In the genomic region with DNA sequence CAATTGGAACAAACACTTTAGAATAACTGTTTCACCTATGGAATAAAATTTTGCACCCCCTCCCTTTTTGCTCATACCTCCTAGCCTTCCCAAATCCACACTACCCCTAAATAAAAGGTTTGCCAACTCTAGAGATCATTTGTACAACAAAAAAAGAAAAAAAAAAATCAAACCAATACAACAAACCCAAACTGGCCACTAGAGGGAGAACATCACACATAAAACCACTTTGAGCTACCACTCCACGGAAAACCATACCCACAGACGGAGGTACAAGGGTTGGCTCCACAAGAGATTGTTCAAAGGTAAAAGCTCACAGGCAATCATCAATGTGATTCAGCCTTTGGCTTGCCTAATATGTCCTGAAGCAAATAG, we compare ENCODE assay signal across 8 cellular contexts. TPM values are rescaled to one million over a fixed set of nuclear protein-coding genes. Genes with fewer than 3 reads are reported as not detected.
DNase-seq lines count a peak whose midpoint lies in the region; ATAC-seq, FAIRE-seq and TF ChIP-seq lines count a peak whose summit lies in the region.

No MANE protein-coding gene starts in this region.

- TF ChIP-seq CTCF in BJ (IDR thresholded peaks at IDR 0.05; ENCODE audit: insufficient read depth, low read depth, low read length) (peak; percentile 70), H1 (IDR thresholded peaks at IDR 0.05; ENCODE audit: control extremely low read depth in 1 of 3, insufficient read depth in 1 of 3, low read depth in 1 of 3, low read length in 3 of 3) (peak in 2 of 3 experiments; percentile 58 to 71; a peak in 2 of 4 replicates), stomach (IDR thresholded peaks at IDR 0.05) (peak in 5 of 7 experiments; percentile 52 to 91 (median 84))

- intact Hi-C loops in activated CD4-positive, alpha-beta T cell treated with anti-CD3 and anti-CD28 coated beads, Interleukin-2, amount 10 ng/mL, durations not matched to agents 24 days and 14 days (cut with micrococcal nuclease): loop anchor here (1.0 to 2.0 kb wide), 8 partner anchors 37 to 283 kb away; partner anchors contain the start of genes ITPR1 and SUMF1
- intact Hi-C loops in stomach (cut with DNase I; ENCODE audit: low total_unique reads): loop anchor here (5.0 kb wide), 1 partner anchor 282 kb away; no protein-coding TSS in a partner anchor

- H3K4me1 ChIP-seq in H1 (replicated peaks in 1 of 4; ENCODE audit: control insufficient read depth in 3 of 4, insufficient read depth in 4 of 4, low read length in 3 of 4) (no peaks in the 10 kb centered on the region), stomach (peaks cover 7 to 33% (median 19%) of the 10 kb centered on the region in 4 donors)

- H4K8ac ChIP-seq in H1 (ENCODE audit: extremely low read depth, insufficient read depth, low read length): no peak overlapping the region

- H2BK5ac ChIP-seq in H1 (ENCODE audit: low read depth, low read length): no peak overlapping the region

- FAIRE-seq in H1 (lab: Jason Lieb, UNC): no peak

- TF ChIP-seq POLR2A in H1 (IDR thresholded peaks at IDR 0.05; ENCODE audit: control extremely low read depth in 1 of 2, low read depth in 2 of 2, low read length in 2 of 2): no peak
- no peak for TF ChIP-seq POLR2A in stomach (IDR thresholded peaks at IDR 0.05)

- no peak overlapping the region for H2AK5ac ChIP-seq in H1 (ENCODE audit: low read depth, low read length)

- H4K5ac ChIP-seq in H1 (ENCODE audit: insufficient read length, low read depth, low read length): no peak overlapping the region

- H3K9me3 Mint-ChIP-seq in activated CD4-positive, alpha-beta T cell treated with anti-CD3 and anti-CD28 coated beads, Interleukin-2, amount 10 ng/mL, durations not matched to agents 24 days and 14 days: no peaks in the 10 kb centered on the region

- CTCF ChIA-PET in BJ (lab: Yijun Ruan, JAX): interaction anchor here (0.7 to 4.6 kb wide), 31 partner anchors 8 to 1541 kb away, joined by 3 to 89 read pairs (median 3); no protein-coding TSS in a partner anchor
- CTCF ChIA-PET in H1 (lab: Charles Lee; ENCODE audit: partially characterized antibody): interaction anchor here (0.6 to 5.5 kb wide), 77 partner anchors 8 to 1656 kb away, joined by 3 to 47 read pairs (median 4); partner anchors contain the start of gene ITPR1

- H3K27me3 ChIP-seq in BJ (ENCODE audit: control insufficient read depth, insufficient read depth, low read length): no peaks in the 10 kb centered on the region
- H3K27me3 ChIP-seq in H1 (replicated peaks in 1 of 4; ENCODE audit: control insufficient read depth in 3 of 4, extremely low read depth in 1 of 4, insufficient read depth in 3 of 4, low read length in 3 of 4): no peaks in the 10 kb centered on the region
- H3K27me3 ChIP-seq in stomach: no peaks in the 10 kb centered on the region

- peak overlapping the region; percentile 56 for H3K27ac Mint-ChIP-seq in activated CD4-positive, alpha-beta T cell treated with anti-CD3 and anti-CD28 coated beads, Interleukin-2, amount 10 ng/mL, durations not matched to agents 24 days and 14 days

- no peak overlapping the region for H3K18ac ChIP-seq in H1 (ENCODE audit: extremely low read depth, low read length)

- H4K91ac ChIP-seq in H1 (replicated peaks; ENCODE audit: insufficient read length, low read length): no peak overlapping the region

- no peak overlapping the region for H2AFZ ChIP-seq in H1 (ENCODE audit: low read length)

- H3K79me2 ChIP-seq in H1 (ENCODE audit: control insufficient read depth in 1 of 2, insufficient read depth in 2 of 2, low read length in 2 of 2): no peaks in the 10 kb centered on the region

- H3K4ac ChIP-seq in H1 (replicated peaks; ENCODE audit: insufficient read length, low read depth, low read length): no peak overlapping the region

- H2BK15ac ChIP-seq in H1 (ENCODE audit: low read length): no peak overlapping the region

- H3K27me3 Mint-ChIP-seq in activated CD4-positive, alpha-beta T cell treated with anti-CD3 and anti-CD28 coated beads, Interleukin-2, amount 10 ng/mL, durations not matched to agents 24 days and 14 days: peaks cover 1% of the 10 kb centered on the region

- H3K9ac ChIP-seq in H1 (replicated peaks in 1 of 4; ENCODE audit: extremely low read depth in 1 of 4, low read depth in 3 of 4, low read length in 3 of 4): no peak overlapping the region

- peaks cover 21% of the 10 kb centered on the region for H3K4me1 Mint-ChIP-seq in activated CD4-positive, alpha-beta T cell treated with anti-CD3 and anti-CD28 coated beads, Interleukin-2, amount 10 ng/mL, durations not matched to agents 24 days and 14 days

- H3K27ac ChIP-seq in H1 (ENCODE audit: low read depth, low read length) (no peak overlapping the region), stomach (peak overlapping the region in 4 of 5 donors; percentile 9 to 77 (median 48))

- WGBS in H1 (ENCODE audit: extremely low coverage in 1 of 2, insufficient coverage in 1 of 2, insufficient read length in 1 of 2, insufficient replicate concordance in 2 of 2, low coverage in 1 of 2, low lambda C conversion rate in 2 of 2, missing lambda C conversion rate in 1 of 2), 2 experiments: 37% methylated on average over 2 of the region's 2 CpGs; no CpG with 5 or more reads in 1 of the 2 experiments
- 0 to 2% (median 2%) methylated on average over 2 of the region's 2 CpGs for WGBS in stomach, 5 donors

- H3K36me3 ChIP-seq in BJ (ENCODE audit: control insufficient read depth, insufficient read depth, low read length) (no peaks in the 10 kb centered on the region), H1 (ENCODE audit: control insufficient read depth in 2 of 4, insufficient read depth in 4 of 4, low read length in 3 of 4) (no peaks in the 10 kb centered on the region), stomach (no peaks in the 10 kb centered on the region)

- TF ChIP-seq RAD21 in H1 (IDR thresholded peaks at IDR 0.05 in 1 of 2, conservative IDR thresholded peaks at IDR 0.05 in 1 of 2; ENCODE audit: low read depth in 2 of 2, low read length in 2 of 2): peak; percentile 79 to 82

- DNase-seq in BJ (ENCODE audit: low read depth) (no peak), NCI-H345 treated with DMSO at 0.1 percent for 48 hours (lab: John Stamatoyannopoulos, UW; ENCODE audit: unreplicated experiment) (peak; percentile 23), H1 (ENCODE audit: low read depth in 1 of 2, low spot score in 2 of 2) (no peak), mucosa of gallbladder (ENCODE audit: low spot score) (peak; percentile 59), stomach (no peak)
- DNase-seq in activated CD4-positive, alpha-beta T cell treated with anti-CD3 and anti-CD28 coated beads, Interleukin-2, amount 10 ng/mL, durations not matched to agents 24 days and 14 days: peak; percentile 87

- peak overlapping the region; percentile 56 for H3K4me3 Mint-ChIP-seq in activated CD4-positive, alpha-beta T cell treated with anti-CD3 and anti-CD28 coated beads, Interleukin-2, amount 10 ng/mL, durations not matched to agents 24 days and 14 days

- ATAC-seq in GM18907 (IDR thresholded peaks at IDR 0.05; ENCODE audit: unreplicated experiment) (peak; percentile 91), HG03139 (IDR thresholded peaks at IDR 0.05; ENCODE audit: unreplicated experiment) (peak; percentile 94)

- no peak overlapping the region for H3K14ac ChIP-seq in H1 (ENCODE audit: insufficient read length)

- H3K4me2 ChIP-seq in H1 (ENCODE audit: insufficient read depth in 1 of 2, low read depth in 2 of 2, low read length in 2 of 2): no peak overlapping the region

- H4K20me1 ChIP-seq in H1 (replicated peaks in 1 of 2; ENCODE audit: control insufficient read depth in 1 of 2, insufficient read depth in 2 of 2, low read length in 2 of 2): no peaks in the 10 kb centered on the region

- H3K23me2 ChIP-seq in H1 (ENCODE audit: low read depth, low read length): no peaks in the 10 kb centered on the region; the same call in 1 of the 2 replicates

- no peaks in the 10 kb centered on the region for H3K79me1 ChIP-seq in H1 (ENCODE audit: low read depth, low read length)

- H3K36me3 Mint-ChIP-seq in activated CD4-positive, alpha-beta T cell treated with anti-CD3 and anti-CD28 coated beads, Interleukin-2, amount 10 ng/mL, durations not matched to agents 24 days and 14 days (ENCODE audit: low read depth): no peaks in the 10 kb centered on the region

- no peak overlapping the region for H2BK120ac ChIP-seq in H1 (replicated peaks; ENCODE audit: low read depth, low read length)

- H3K4me3 ChIP-seq in BJ (ENCODE audit: low read depth, low read length): no peak overlapping the region
- no peak overlapping the region for H3K4me3 ChIP-seq in H1 (ENCODE audit: extremely low read depth in 1 of 4, insufficient read depth in 2 of 4, low read depth in 3 of 4, low read length in 4 of 4)
- H3K4me3 ChIP-seq in stomach: peak overlapping the region; percentile 12 to 26 (median 15)

- H3K56ac ChIP-seq in H1 (replicated peaks; ENCODE audit: insufficient read length, low read depth, low read length): no peak overlapping the region

- no peak overlapping the region for H3K23ac ChIP-seq in H1 (ENCODE audit: insufficient read length)

- TF ChIP-seq EP300 in H1 (IDR thresholded peaks at IDR 0.05; ENCODE audit: borderline replicate concordance in 1 of 2, low read depth in 2 of 2, low read length in 2 of 2) (no peak), stomach (IDR thresholded peaks at IDR 0.05) (no peak)

- no peak overlapping the region for H2BK20ac ChIP-seq in H1 (ENCODE audit: low read length)

- H3K9me3 ChIP-seq in H1 (ENCODE audit: insufficient read depth in 2 of 2, low read depth in 1 of 2, low read length in 1 of 2) (no peaks in the 10 kb centered on the region), stomach (no peaks in the 10 kb centered on the region)

- POLR2A ChIA-PET in BJ (lab: Charles Lee) (interaction anchor here (0.5 kb wide), 1 partner anchor 79 kb away, joined by 4 read pairs; no protein-coding TSS in a partner anchor), H1 (lab: Charles Lee; ENCODE audit: partially characterized antibody) (interaction anchor here (0.8 to 0.9 kb wide), 4 partner anchors 10 to 143 kb away, joined by 3 to 6 read pairs (median 3); partner anchors contain the start of genes ITPR1 and SUMF1)

- H2BK12ac ChIP-seq in H1 (ENCODE audit: low read depth, low read length): no peak overlapping the region

RNA-seq across cellular contexts. Expression of gene SETMAR, which starts 47.6 kb away (rescaled TPM):
- polyA plus RNA-seq in BJ (2011; rRNA removed): 9.3 and 13.2 TPM in 2 replicates
- 7.6 and 9.0 TPM in 2 replicates for polyA minus RNA-seq in BJ (2011; rRNA and poly(A)+ RNA removed)
- total RNA-seq in activated CD4-positive, alpha-beta T cell treated with anti-CD3 and anti-CD28 coated beads, Interleukin-2, amount 10 ng/mL, durations not matched to agents 24 days and 14 days: 17.8 and 18.1 TPM in 2 replicates
- total RNA-seq in H1 (2021; fragmentation: NEBNext Ultra II Directional; extraction: Animal tissue kit (Norgen Biotek cat#: 25700)): 25.3 and 25.6 TPM in 2 replicates
- 11.5 and 16.1 TPM in 2 replicates for polyA plus RNA-seq in H1 (2011; rRNA removed)
- 18.0 TPM for polyA plus RNA-seq in H1 (2011; cell fraction: cytosol; rRNA removed)
- polyA plus RNA-seq in H1 (2011; cell fraction: nucleus; rRNA removed): 20.7 TPM
- 20.6 to 28.5 TPM (median 24.0 TPM) in 4 replicates for polyA plus RNA-seq in H1 (2012, experiment 1 of 2)
- 2.6 TPM for polyA plus RNA-seq in H1 (2012, experiment 2 of 2)
- 22.2 TPM for polyA plus RNA-seq in H1 (2013, experiment 1 of 2)
- 19.2 TPM for polyA plus RNA-seq in H1 (2013, experiment 2 of 2)
- polyA minus RNA-seq in H1 (2011; rRNA and poly(A)+ RNA removed): 35.3 and 39.6 TPM in 2 replicates
- 11.8 TPM for polyA minus RNA-seq in H1 (2011; cell fraction: cytosol; rRNA and poly(A)+ RNA removed)
- 72.1 TPM for polyA minus RNA-seq in H1 (2011; cell fraction: nucleus; rRNA and poly(A)+ RNA removed)
- 21.9 TPM for total RNA-seq in mucosa of gallbladder
- 10 to 100 TPM in 3 of 5 donors, 1 to 10 TPM in 2; 3.1 to 28.0 (median 10.5) TPM for total RNA-seq in stomach
- polyA plus RNA-seq in stomach: 10 to 100 TPM; 11.5 to 15.7 (median 14.9) TPM

Comparison
In these comparisons a context has a peak if more than half of its experiments do, and no peak if none do; other contexts are left out.
1. DNase-seq: peak in NCI-H345 treated with DMSO at 0.1 percent for 48 hours (single experiment), activated CD4-positive, alpha-beta T cell treated with anti-CD3 and anti-CD28 coated beads, Interleukin-2, amount 10 ng/mL, durations not matched to agents 24 days and 14 days (single experiment) and mucosa of gallbladder (single experiment); none in BJ (single experiment), H1 (0 of 2) and stomach (single experiment).
2. H3K4me3 ChIP-seq: peak in stomach (4 of 4); none in BJ (single experiment) and H1 (0 of 4).
3. Peak in every context shown above with its lines, with median percentiles within 50 percentile points of each other: CTCF ChIP-seq.